ENCODE assay signal across 24 cellular contexts in the genomic region with DNA sequence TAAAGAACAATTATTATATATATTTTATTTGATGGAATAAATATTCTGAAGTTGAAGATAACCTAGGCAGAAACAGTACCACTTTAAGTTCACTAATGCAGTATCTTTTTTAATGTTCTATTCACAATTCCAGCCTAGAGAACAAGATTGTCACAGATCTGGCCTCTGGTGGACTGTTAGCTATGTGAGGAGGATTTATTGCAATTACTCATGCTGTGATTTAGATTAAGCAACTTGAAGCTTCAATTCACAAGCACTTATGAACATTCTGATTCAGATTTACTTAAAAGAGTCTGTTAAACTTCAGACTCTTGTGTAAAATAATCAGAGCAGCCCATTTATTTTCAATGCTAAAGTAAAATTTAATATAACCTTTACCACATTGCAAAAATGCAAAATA.
DNase-seq lines count a peak whose midpoint lies in the region; ATAC-seq, FAIRE-seq and TF ChIP-seq lines count a peak whose summit lies in the region.
"Had no signal": no experiment of that assay in that cellular context is flagged by ENCODE, and none has a peak within 500 bp of the region (broad histone marks: within the 10 kb centered on the region; RNA-seq: fewer than 3 reads in every experiment).

No MANE protein-coding gene starts in this region.

- CTCF ChIA-PET in A673 (lab: Charles Lee): no interaction called here

- peaks cover 29% of the 10 kb centered on the region for H3K4me1 ChIP-seq in A673 (ENCODE audit: insufficient read depth, low read length, poor library complexity, severe bottlenecking)
- peaks cover 5% of the 10 kb centered on the region for H3K4me1 ChIP-seq in adipocyte (ENCODE audit: control insufficient read depth, insufficient read depth, low read length)
- H3K4me1 ChIP-seq in foreskin keratinocyte: no peaks in the 10 kb centered on the region
- H3K4me1 ChIP-seq in testis: no peaks in the 10 kb centered on the region
- no peaks in the 10 kb centered on the region for H3K4me1 ChIP-seq in small intestine (ENCODE audit: control insufficient read depth in 2 of 2, insufficient read depth in 1 of 2, low read depth in 1 of 2, low read length in 1 of 2)
- H3K4me1 ChIP-seq: heart left ventricle, psoas muscle had no signal

- no peaks in the 10 kb centered on the region for H3K36me3 ChIP-seq in A673 (ENCODE audit: insufficient read depth, low read length, poor library complexity, severe bottlenecking)
- H3K36me3 ChIP-seq in adipocyte (ENCODE audit: control insufficient read depth, insufficient read depth, low read length, severe bottlenecking): no peaks in the 10 kb centered on the region
- no peaks in the 10 kb centered on the region for H3K36me3 ChIP-seq in testis (ENCODE audit: low read depth, missing control alignments)
- no peaks in the 10 kb centered on the region for H3K36me3 ChIP-seq in small intestine (ENCODE audit: control insufficient read depth in 2 of 2, insufficient read depth in 2 of 2, low read length in 2 of 2)
- H3K36me3 ChIP-seq: heart left ventricle, neural progenitor cell had no signal

- POLR2A ChIA-PET in A673 (lab: Charles Lee; ENCODE audit: low non-redundant PET): no interaction called here

- no peak for TF ChIP-seq POLR2A in testis (IDR thresholded peaks at IDR 0.05)

- TF ChIP-seq CTCF in A673 (conservative IDR thresholded peaks at IDR 0.05; ENCODE audit: low read depth, low read length) (no peak), foreskin keratinocyte (conservative IDR thresholded peaks at IDR 0.05) (no peak), testis (IDR thresholded peaks at IDR 0.05) (no peak)

- DNase-seq in A673 (ENCODE audit: low spot score) (peak; percentile 84), GM04504 (ENCODE audit: low read depth) (peak; percentile 28), adipocyte (ENCODE audit: low read depth) (peak; percentile 61), foreskin keratinocyte (peak; percentile 23 to 46), testis (no peak), RPMI8226 (no peak), small intestine (no peak)
- no peak for DNase-seq in NK-92 treated with Interleukin-12 subunit alpha and Interleukin-12 subunit beta, amount 100 ng/mL, for 24 hours (lab: John Stamatoyannopoulos, UW)
- DNase-seq: ACHN; activated CD8-positive, alpha-beta T cell treated with anti-CD3 and anti-CD28 coated beads for 36 hours; activated gamma-delta T cell treated with Interleukin-2 at 50 U/mL for 16 hours; CD4-positive, CD25-positive, alpha-beta regulatory T cell; cerebellar nuclear complex; DMS153; effector CD8-positive, alpha-beta T cell; heart left ventricle; KBM-7; NCI-H187; NCI-H446; psoas muscle; stimulated activated CD4-positive, alpha-beta T cell treated with anti-CD3 and anti-CD28 coated beads, Interleukin-4, amount 100 ng/mL, for 24 hours had no signal

- peak; percentile 28 for ATAC-seq in foreskin keratinocyte
- ATAC-seq: activated CD8-positive, alpha-beta T cell treated with anti-CD3 and anti-CD28 coated beads for 36 hours; heart left ventricle; left lobe of liver; psoas muscle had no signal

- intact Hi-C loops in A673 (cut with micrococcal nuclease; ENCODE audit: unreplicated experiment): loop anchor here (2.0 to 5.0 kb wide), 2 partner anchors 112 to 488 kb away; no protein-coding TSS in a partner anchor
- intact Hi-C loops in testis (cut with DNase I; ENCODE audit: low total_unique reads): no loop called here

- H3K4me3 ChIP-seq in A673 (ENCODE audit: low read depth, low read length, poor library complexity, severe bottlenecking): no peak overlapping the region
- H3K4me3 ChIP-seq in adipocyte (ENCODE audit: low read length): no peak overlapping the region
- H3K4me3 ChIP-seq in testis: no peak overlapping the region
- no peak overlapping the region for H3K4me3 ChIP-seq in small intestine (ENCODE audit: low read depth in 1 of 2, low read length in 2 of 2)
- H3K4me3 ChIP-seq: heart left ventricle, neural progenitor cell, psoas muscle had no signal

- H3K9me3 ChIP-seq in A673 (ENCODE audit: low read depth, low read length, poor library complexity, severe bottlenecking) (peaks cover 9% of the 10 kb centered on the region), adipocyte (ENCODE audit: control insufficient read depth, low read length) (no peaks in the 10 kb centered on the region), testis (no peaks in the 10 kb centered on the region), small intestine (ENCODE audit: control insufficient read depth, low read depth) (no peaks in the 10 kb centered on the region)
- H3K9me3 ChIP-seq: heart left ventricle, psoas muscle had no signal

- FAIRE-seq in small intestine (lab: Jason Lieb, UNC): no peak
- FAIRE-seq: urothelium cell line had no signal

- no peak overlapping the region for H3K9ac ChIP-seq in adipocyte (ENCODE audit: low read length)
- H3K9ac ChIP-seq: neural progenitor cell had no signal

- peaks cover 4% of the 10 kb centered on the region for H3K27me3 ChIP-seq in A673 (replicated peaks; ENCODE audit: insufficient read depth, low read depth, low read length, poor library complexity)
- H3K27me3 ChIP-seq in adipocyte (replicated peaks; ENCODE audit: control insufficient read depth, insufficient read depth, low read length): no peaks in the 10 kb centered on the region
- no peaks in the 10 kb centered on the region for H3K27me3 ChIP-seq in foreskin keratinocyte
- H3K27me3 ChIP-seq in testis: no peaks in the 10 kb centered on the region
- no peaks in the 10 kb centered on the region for H3K27me3 ChIP-seq in small intestine (ENCODE audit: control insufficient read depth in 2 of 2, insufficient read depth in 2 of 2, low read length in 2 of 2)
- H3K27me3 ChIP-seq: heart left ventricle, neural progenitor cell had no signal

- no TSS peak for BruUV-seq in A673 (replicated peaks; lab: Mats Ljungman, UMichigan)

- H3K27ac ChIP-seq in A673 (ENCODE audit: low read depth, low read length, poor library complexity, severe bottlenecking) (no peak overlapping the region), foreskin keratinocyte (no peak overlapping the region), testis (no peak overlapping the region), small intestine (ENCODE audit: low read depth in 1 of 2, low read length in 1 of 2) (no peak overlapping the region)
- H3K27ac ChIP-seq: heart left ventricle, neural progenitor cell, psoas muscle had no signal

Comparison
In these comparisons a context has a peak if more than half of its experiments do, and no peak if none do; other contexts are left out.
1. DNase-seq: peak in A673 (single experiment), GM04504 (single experiment), adipocyte (single experiment) and foreskin keratinocyte (2 of 2); none in testis (single experiment), RPMI8226 (single experiment), NK-92 treated with Interleukin-12 subunit alpha and Interleukin-12 subunit beta, amount 100 ng/mL, for 24 hours (single experiment) and small intestine (single experiment).